ENCODE assay signal across 1 cellular context in the genomic region with DNA sequence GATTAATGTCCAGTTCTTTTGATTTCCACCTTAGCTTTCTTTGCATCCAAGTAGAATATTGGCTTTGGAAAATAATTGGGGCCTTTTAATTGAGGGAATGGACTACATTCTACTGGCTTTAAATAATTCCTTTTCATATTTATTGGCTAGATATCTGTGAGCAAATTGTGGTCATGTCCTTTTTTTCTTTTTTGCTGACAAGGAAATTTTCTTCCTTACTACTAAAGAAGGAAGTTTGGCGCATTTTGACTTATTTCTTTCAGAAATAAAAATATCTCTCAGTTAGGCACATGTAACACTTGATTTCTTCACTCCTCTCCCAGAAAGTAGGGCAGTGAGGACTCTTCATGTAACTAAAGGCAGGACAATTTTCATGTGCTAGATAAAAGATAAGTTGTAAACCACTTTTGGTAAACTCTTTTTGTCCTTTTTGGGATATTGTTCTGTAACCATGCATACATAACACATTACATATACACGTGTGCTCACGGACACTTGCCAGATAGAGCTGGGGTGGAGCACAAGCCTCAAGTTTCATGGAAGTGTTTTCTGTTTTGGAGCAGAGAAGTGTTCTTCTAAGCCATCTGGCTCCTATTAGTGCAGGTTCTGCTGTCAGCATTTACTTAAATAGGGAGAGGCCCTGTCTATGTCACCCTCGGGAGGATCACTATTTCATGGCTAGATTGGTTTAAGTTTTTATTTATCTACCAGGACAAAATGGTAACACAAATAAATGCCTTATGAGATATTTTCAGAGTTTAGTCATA.
TF ChIP-seq lines count a peak whose summit lies in the region.

No MANE protein-coding gene starts in this region.

TF ChIP-seq in SK-N-SH treated with all-trans-retinoic acid at 6 μM for 48 hours, 23 proteins besides CTCF, POLR2A, EP300 and RAD21 (continued from another document):
- TF ChIP-seq, protein P1, sequence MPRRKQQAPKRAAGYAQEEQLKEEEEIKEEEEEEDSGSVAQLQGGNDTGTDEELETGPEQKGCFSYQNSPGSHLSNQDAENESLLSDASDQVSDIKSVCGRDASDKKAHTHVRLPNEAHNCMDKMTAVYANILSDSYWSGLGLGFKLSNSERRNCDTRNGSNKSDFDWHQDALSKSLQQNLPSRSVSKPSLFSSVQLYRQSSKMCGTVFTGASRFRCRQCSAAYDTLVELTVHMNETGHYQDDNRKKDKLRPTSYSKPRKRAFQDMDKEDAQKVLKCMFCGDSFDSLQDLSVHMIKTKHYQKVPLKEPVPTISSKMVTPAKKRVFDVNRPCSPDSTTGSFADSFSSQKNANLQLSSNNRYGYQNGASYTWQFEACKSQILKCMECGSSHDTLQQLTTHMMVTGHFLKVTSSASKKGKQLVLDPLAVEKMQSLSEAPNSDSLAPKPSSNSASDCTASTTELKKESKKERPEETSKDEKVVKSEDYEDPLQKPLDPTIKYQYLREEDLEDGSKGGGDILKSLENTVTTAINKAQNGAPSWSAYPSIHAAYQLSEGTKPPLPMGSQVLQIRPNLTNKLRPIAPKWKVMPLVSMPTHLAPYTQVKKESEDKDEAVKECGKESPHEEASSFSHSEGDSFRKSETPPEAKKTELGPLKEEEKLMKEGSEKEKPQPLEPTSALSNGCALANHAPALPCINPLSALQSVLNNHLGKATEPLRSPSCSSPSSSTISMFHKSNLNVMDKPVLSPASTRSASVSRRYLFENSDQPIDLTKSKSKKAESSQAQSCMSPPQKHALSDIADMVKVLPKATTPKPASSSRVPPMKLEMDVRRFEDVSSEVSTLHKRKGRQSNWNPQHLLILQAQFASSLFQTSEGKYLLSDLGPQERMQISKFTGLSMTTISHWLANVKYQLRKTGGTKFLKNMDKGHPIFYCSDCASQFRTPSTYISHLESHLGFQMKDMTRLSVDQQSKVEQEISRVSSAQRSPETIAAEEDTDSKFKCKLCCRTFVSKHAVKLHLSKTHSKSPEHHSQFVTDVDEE (CRISPR knock-in tag; IDR thresholded peaks at IDR 0.05) = no peak
- no peak for TF ChIP-seq ISL1 (CRISPR knock-in tag; IDR thresholded peaks at IDR 0.05)
- TF ChIP-seq, protein P2, sequence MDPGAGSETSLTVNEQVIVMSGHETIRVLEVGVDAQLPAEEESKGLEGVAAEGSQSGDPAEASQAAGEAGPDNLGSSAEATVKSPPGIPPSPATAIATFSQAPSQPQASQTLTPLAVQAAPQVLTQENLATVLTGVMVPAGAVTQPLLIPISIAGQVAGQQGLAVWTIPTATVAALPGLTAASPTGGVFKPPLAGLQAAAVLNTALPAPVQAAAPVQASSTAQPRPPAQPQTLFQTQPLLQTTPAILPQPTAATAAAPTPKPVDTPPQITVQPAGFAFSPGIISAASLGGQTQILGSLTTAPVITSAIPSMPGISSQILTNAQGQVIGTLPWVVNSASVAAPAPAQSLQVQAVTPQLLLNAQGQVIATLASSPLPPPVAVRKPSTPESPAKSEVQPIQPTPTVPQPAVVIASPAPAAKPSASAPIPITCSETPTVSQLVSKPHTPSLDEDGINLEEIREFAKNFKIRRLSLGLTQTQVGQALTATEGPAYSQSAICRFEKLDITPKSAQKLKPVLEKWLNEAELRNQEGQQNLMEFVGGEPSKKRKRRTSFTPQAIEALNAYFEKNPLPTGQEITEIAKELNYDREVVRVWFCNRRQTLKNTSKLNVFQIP (CRISPR knock-in tag; IDR thresholded peaks at IDR 0.05; ENCODE audit: borderline replicate concordance, low read depth) = no peak
- no peak for TF ChIP-seq ZNF565 (CRISPR knock-in tag; conservative IDR thresholded peaks at IDR 0.05; ENCODE audit: low read depth)
- TF ChIP-seq ZNF70 (CRISPR knock-in tag; IDR thresholded peaks at IDR 0.05) = no peak
- TF ChIP-seq ZC3H10 (CRISPR knock-in tag; IDR thresholded peaks at IDR 0.05) = no peak
- no peak for TF ChIP-seq GLIS3 (CRISPR knock-in tag; IDR thresholded peaks at IDR 0.05)
- TF ChIP-seq SNAI2 (CRISPR knock-in tag; IDR thresholded peaks at IDR 0.05) = no peak
- TF ChIP-seq TOX (CRISPR knock-in tag; IDR thresholded peaks at IDR 0.05; ENCODE audit: borderline replicate concordance) = no peak
- no peak for TF ChIP-seq BACH2 (CRISPR knock-in tag; IDR thresholded peaks at IDR 0.05; ENCODE audit: borderline replicate concordance)
